11 cellular contexts compared by ENCODE assay signal in the genomic region with DNA sequence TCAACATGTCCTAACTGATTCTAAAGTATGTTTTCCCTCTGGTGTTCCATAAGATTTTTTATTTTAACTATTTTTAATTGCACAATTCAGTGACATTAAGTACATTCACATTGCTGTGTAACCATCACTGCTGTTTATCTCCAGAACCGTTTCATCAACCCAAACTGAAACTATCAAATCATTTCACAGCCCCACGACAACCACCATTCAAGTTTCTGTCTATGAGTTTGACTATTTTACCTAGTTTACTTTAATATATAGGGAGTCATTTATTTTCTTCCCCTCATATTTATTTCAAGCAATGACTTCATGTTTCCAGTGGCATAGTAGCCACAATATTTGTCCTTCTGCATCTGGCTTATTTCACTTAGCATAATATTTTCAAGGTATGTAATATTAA. TPM values are rescaled to one million over a fixed set of nuclear protein-coding genes. Genes with fewer than 3 reads are reported as not detected.
"Had no signal": no experiment of that assay in that cellular context is flagged by ENCODE, and none has a peak within 500 bp of the region (broad histone marks: within the 10 kb centered on the region; RNA-seq: fewer than 3 reads in every experiment).

No MANE protein-coding gene starts in this region.

- H3K4me3 ChIP-seq: GM23248, HAP-1 had no signal

- H3K9ac ChIP-seq: GM23248 had no signal

- H3K4me1 Mint-ChIP-seq: IgD-negative memory B cell had no signal

- FAIRE-seq: HepG2 had no signal

- H3K36me3 Mint-ChIP-seq: IgD-negative memory B cell had no signal

- H3K4me1 ChIP-seq: HAP-1 had no signal

- H3K27ac Mint-ChIP-seq: HFFc6, IgD-negative memory B cell had no signal

- DNase-seq: GM23248, GOT3, H7, HFFc6, KBM-7 had no signal

- H3K9me3 Mint-ChIP-seq: IgD-negative memory B cell had no signal

- H3K4me3 Mint-ChIP-seq: HFFc6, IgD-negative memory B cell had no signal

- ATAC-seq: HCT116, HepG2 had no signal

- H3K36me3 ChIP-seq: HAP-1 had no signal

- H3K27ac ChIP-seq: GM23248, HL-60 had no signal

RNA-seq across cellular contexts. Expression of a gene that starts 8.4 kb away (rescaled TPM):
- total RNA-seq: GM23248, HepG2, HFFc6, HT1080 had no signal
- polyA plus RNA-seq: GM23248, HepG2, IgD-negative memory B cell had no signal
